15 cellular contexts compared by ENCODE assay signal in the genomic region with DNA sequence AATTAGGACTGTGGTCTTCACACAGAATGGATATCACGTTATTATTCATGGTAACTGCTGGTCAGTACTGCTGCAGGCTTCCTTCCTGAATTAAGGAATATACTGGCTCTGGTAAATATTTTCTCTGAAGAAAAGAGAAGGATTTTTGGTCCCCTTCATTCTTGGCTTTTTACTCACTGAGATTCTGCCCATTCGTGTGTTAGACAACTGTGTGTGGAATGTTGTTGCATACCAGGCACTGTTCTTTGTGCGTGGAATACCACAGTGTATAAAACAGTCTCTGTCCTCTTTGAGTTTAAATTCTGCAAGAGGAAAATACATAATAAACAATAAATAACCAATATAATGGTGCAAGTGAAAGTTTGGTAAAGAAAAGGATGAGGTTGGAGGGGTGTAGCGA.
DNase-seq lines count a peak whose midpoint lies in the region; FAIRE-seq and TF ChIP-seq lines count a peak whose summit lies in the region.
"Had no signal": no experiment of that assay in that cellular context is flagged by ENCODE, and none has a peak within 500 bp of the region (broad histone marks: within the 10 kb centered on the region; RNA-seq: fewer than 3 reads in every experiment).

No MANE protein-coding gene starts in this region.

- H2BK5ac ChIP-seq in H1 (ENCODE audit: low read depth, low read length), result no peak overlapping the region

- POLR2A ChIA-PET in H1 (lab: Charles Lee; ENCODE audit: partially characterized antibody), result no interaction called here

- H3K23me2 ChIP-seq in H1 (ENCODE audit: low read depth, low read length), result no peaks in the 10 kb centered on the region

- no peak for TF ChIP-seq POLR2A in H1 (IDR thresholded peaks at IDR 0.05; ENCODE audit: control extremely low read depth in 1 of 2, low read depth in 2 of 2, low read length in 2 of 2)

- FAIRE-seq in H1 (lab: Jason Lieb, UNC), result no peak

- no peaks in the 10 kb centered on the region for H4K20me1 ChIP-seq in H1 (replicated peaks in 1 of 2; ENCODE audit: control insufficient read depth in 1 of 2, insufficient read depth in 2 of 2, low read length in 2 of 2)
- H4K20me1 ChIP-seq: BLaER1 had no signal

- H3K27ac ChIP-seq in C4-2B (peak overlapping the region; percentile 55; the same call in 1 of the 2 replicates), H1 (ENCODE audit: low read depth, low read length) (no peak overlapping the region)
- H3K27ac ChIP-seq: BLaER1 had no signal

- TF ChIP-seq EP300 in H1 (IDR thresholded peaks at IDR 0.05; ENCODE audit: borderline replicate concordance in 1 of 2, low read depth in 2 of 2, low read length in 2 of 2), result no peak

- H3K4me2 ChIP-seq in H1 (ENCODE audit: insufficient read depth in 1 of 2, low read depth in 2 of 2, low read length in 2 of 2), result no peak overlapping the region
- H3K4me2 ChIP-seq: BLaER1 had no signal

- H3K36me3 ChIP-seq in H1 (ENCODE audit: control insufficient read depth in 2 of 4, insufficient read depth in 4 of 4, low read length in 3 of 4), result no peaks in the 10 kb centered on the region

- H2BK120ac ChIP-seq in H1 (replicated peaks; ENCODE audit: low read depth, low read length), result no peak overlapping the region

- H2BK12ac ChIP-seq in H1 (ENCODE audit: low read depth, low read length), result no peak overlapping the region

- no peak overlapping the region for H3K56ac ChIP-seq in H1 (replicated peaks; ENCODE audit: insufficient read length, low read depth, low read length)

- H2BK20ac ChIP-seq in H1 (ENCODE audit: low read length), result no peak overlapping the region

- no peak overlapping the region for H3K9ac ChIP-seq in H1 (replicated peaks in 1 of 4; ENCODE audit: extremely low read depth in 1 of 4, low read depth in 3 of 4, low read length in 3 of 4)
- H3K9ac ChIP-seq: BLaER1 had no signal

- H2AK5ac ChIP-seq in H1 (ENCODE audit: low read depth, low read length), result 0 out of 2 replicates have a peak overlapping the region, but pooled peaks have one; percentile 41

- no peak overlapping the region for H3K23ac ChIP-seq in H1 (ENCODE audit: insufficient read length)

- no peaks in the 10 kb centered on the region for H3K9me3 ChIP-seq in H1 (ENCODE audit: insufficient read depth in 2 of 2, low read depth in 1 of 2, low read length in 1 of 2)
- H3K9me3 ChIP-seq: BLaER1 had no signal

- no peak overlapping the region for H3K14ac ChIP-seq in H1 (ENCODE audit: insufficient read length)

- H2AFZ ChIP-seq in H1 (ENCODE audit: low read length), result no peak overlapping the region

- H4K91ac ChIP-seq in H1 (replicated peaks; ENCODE audit: insufficient read length, low read length), result no peak overlapping the region

- no peak overlapping the region for H3K18ac ChIP-seq in H1 (ENCODE audit: extremely low read depth, low read length)

- no peaks in the 10 kb centered on the region; the same call in 1 of the 2 replicates for H3K79me1 ChIP-seq in H1 (ENCODE audit: low read depth, low read length)

- H3K79me2 ChIP-seq in H1 (ENCODE audit: control insufficient read depth in 1 of 2, insufficient read depth in 2 of 2, low read length in 2 of 2), result no peaks in the 10 kb centered on the region

- no peak overlapping the region for H4K5ac ChIP-seq in H1 (ENCODE audit: insufficient read length, low read depth, low read length)

- no peak for DNase-seq in LNCaP clone FGC (ENCODE audit: low read depth)
- no peak for DNase-seq in H1 (ENCODE audit: low read depth in 1 of 2, low spot score in 2 of 2)
- DNase-seq in non-pigmented ciliary epithelial cell (ENCODE audit: low read depth), result peak; percentile 31
- no peak for DNase-seq in NCI-H774 (lab: John Stamatoyannopoulos, UW)
- no peak for DNase-seq in NCI-H510A treated with DMSO at 0.1 percent for 48 hours (lab: John Stamatoyannopoulos, UW)
- DNase-seq in HT-29 (ENCODE audit: low spot score), result no peak
- no peak for DNase-seq in anterior cingulate cortex (lab: John Stamatoyannopoulos, UW)
- DNase-seq: ACHN, HCEC 1CT, Kasumi-1, NCI-H1436, NCI-H2227 treated with DMSO at 0.1 percent for 48 hours, NCI-H526 had no signal

- no peaks in the 10 kb centered on the region for H3K27me3 ChIP-seq in H1 (replicated peaks in 1 of 4; ENCODE audit: control insufficient read depth in 3 of 4, extremely low read depth in 1 of 4, insufficient read depth in 3 of 4, low read length in 3 of 4)
- H3K27me3 ChIP-seq: BLaER1 had no signal

- no peak for TF ChIP-seq RAD21 in H1 (IDR thresholded peaks at IDR 0.05 in 1 of 2, conservative IDR thresholded peaks at IDR 0.05 in 1 of 2; ENCODE audit: low read depth in 2 of 2, low read length in 2 of 2)

- TF ChIP-seq CTCF in C4-2B (conservative IDR thresholded peaks at IDR 0.05) (no peak), LNCaP clone FGC (IDR thresholded peaks at IDR 0.05; ENCODE audit: control insufficient read depth, extremely low read depth, insufficient read depth) (no peak), H1 (IDR thresholded peaks at IDR 0.05; ENCODE audit: control extremely low read depth in 1 of 3, insufficient read depth in 1 of 3, low read depth in 1 of 3, low read length in 3 of 3) (no peak)

- no peak overlapping the region for H4K8ac ChIP-seq in H1 (ENCODE audit: extremely low read depth, insufficient read depth, low read length)

- WGBS in H1 (ENCODE audit: extremely low coverage in 1 of 2, insufficient coverage in 1 of 2, insufficient read length in 1 of 2, insufficient replicate concordance in 2 of 2, low coverage in 1 of 2, low lambda C conversion rate in 2 of 2, missing lambda C conversion rate in 1 of 2), 2 experiments, result 87 to 100% methylated on average over 1 to 4 of the region's 4 CpGs

- no peak overlapping the region for H3K4ac ChIP-seq in H1 (replicated peaks; ENCODE audit: insufficient read length, low read depth, low read length)

- H2BK15ac ChIP-seq in H1 (ENCODE audit: low read length), result no peak overlapping the region

- peaks cover 0 to 4% (median 0%) of the 10 kb centered on the region in 4 experiments; a peak in 1 of 7 replicates for H3K4me1 ChIP-seq in H1 (replicated peaks in 1 of 4; ENCODE audit: control insufficient read depth in 3 of 4, insufficient read depth in 4 of 4, low read length in 3 of 4)
- H3K4me1 ChIP-seq: BLaER1 had no signal

- H3K4me3 ChIP-seq in LNCaP clone FGC (ENCODE audit: low read depth, low read length) (peak overlapping the region; percentile 12; the same call in 1 of the 2 replicates), H1 (ENCODE audit: extremely low read depth in 1 of 4, insufficient read depth in 2 of 4, low read depth in 3 of 4, low read length in 4 of 4) (no peak overlapping the region)
- H3K4me3 ChIP-seq: BLaER1 had no signal

- CTCF ChIA-PET in H1 (lab: Charles Lee; ENCODE audit: partially characterized antibody), result interaction anchor here (0.8 to 1.7 kb wide), 3 partner anchors 11 to 23 kb away, joined by 3 to 4 read pairs (median 4); no protein-coding TSS in a partner anchor

TF ChIP-seq in H1, 55 proteins besides CTCF, POLR2A, EP300 and RAD21 (continues in another document):
- no peak for TF ChIP-seq HDAC2 (IDR thresholded peaks at IDR 0.05; ENCODE audit: borderline replicate concordance in 1 of 2, low read depth in 2 of 2, low read length in 2 of 2)
- no peak for TF ChIP-seq CHD1 (IDR thresholded peaks at IDR 0.05; ENCODE audit: low read depth, low read length)
- no peak for TF ChIP-seq KDM4A (IDR thresholded peaks at IDR 0.05; ENCODE audit: low read depth, low read length, severe bottlenecking)
- TF ChIP-seq GTF2F1 (IDR thresholded peaks at IDR 0.05; ENCODE audit: borderline replicate concordance, low read depth, low read length), result no peak
- no peak for TF ChIP-seq TAF7 (optimal IDR thresholded peaks at IDR 0.05; ENCODE audit: borderline replicate concordance, low read depth, low read length)
- TF ChIP-seq ASH2L (IDR thresholded peaks at IDR 0.05; ENCODE audit: low read length), result no peak
